Comparison of ENCODE assay signal across 27 cellular contexts in genomic region chr20:40728996-40729395, GRCh38. TPM values are rescaled to one million over a fixed set of nuclear protein-coding genes. Genes with fewer than 3 reads are reported as not detected.
"Had no signal": no experiment of that assay in that cellular context is flagged by ENCODE, and none has a peak within 500 bp of the region (broad histone marks: within the 10 kb centered on the region; RNA-seq: fewer than 3 reads in every experiment).

No MANE protein-coding gene starts in this region.

- H3K4me1 ChIP-seq: Peyer's patch, SJSA1 had no signal

- H3K36me3 ChIP-seq: MG63, Peyer's patch, SJSA1 had no signal

- H3K9me2 ChIP-seq: SK-N-SH had no signal

- H3K27me3 ChIP-seq: MG63, Peyer's patch had no signal

- H3K9me3 ChIP-seq: MG63, Peyer's patch, SJSA1, SK-N-SH had no signal

- DNase-seq: KG1, MG63, NCI-H1048, NCI-H1092 treated with DMSO at 0.1 percent for 48 hours, NCI-H1105 treated with DMSO at 0.1 percent for 48 hours, NCI-H1417, NCI-H1436, NCI-H146, NCI-H1694, NCI-H187, NCI-H2029, NCI-H2081, NCI-H2171 treated with DMSO at 0.1 percent for 48 hours, NCI-H226, NCI-H446 treated with DMSO at 0.1 percent for 48 hours, NCI-H510A, NCI-H69, NCI-H748 treated with DMSO at 0.1 percent for 48 hours, NCI-H82, Peyer's patch, Right ventricle myocardium superior, RPMI8226, SHP77 treated with DMSO at 0.1 percent for 48 hours, SK-N-SH had no signal

- H3K27ac ChIP-seq: Peyer's patch, SJSA1 had no signal

- H3K4me2 ChIP-seq: SK-N-SH had no signal

- H3K4me3 ChIP-seq: K562, MG63, Peyer's patch, SJSA1 had no signal

- H3K9ac ChIP-seq: SK-N-SH had no signal

- ATAC-seq: K562, PC-3 had no signal

RNA-seq across cellular contexts. Expression of gene MAFB, which starts 40.0 kb away (rescaled TPM):
- total RNA-seq: SJSA1 had no signal
- polyA plus RNA-seq: K562 had no signal
